10 cellular contexts compared by ENCODE assay signal in the genomic region with DNA sequence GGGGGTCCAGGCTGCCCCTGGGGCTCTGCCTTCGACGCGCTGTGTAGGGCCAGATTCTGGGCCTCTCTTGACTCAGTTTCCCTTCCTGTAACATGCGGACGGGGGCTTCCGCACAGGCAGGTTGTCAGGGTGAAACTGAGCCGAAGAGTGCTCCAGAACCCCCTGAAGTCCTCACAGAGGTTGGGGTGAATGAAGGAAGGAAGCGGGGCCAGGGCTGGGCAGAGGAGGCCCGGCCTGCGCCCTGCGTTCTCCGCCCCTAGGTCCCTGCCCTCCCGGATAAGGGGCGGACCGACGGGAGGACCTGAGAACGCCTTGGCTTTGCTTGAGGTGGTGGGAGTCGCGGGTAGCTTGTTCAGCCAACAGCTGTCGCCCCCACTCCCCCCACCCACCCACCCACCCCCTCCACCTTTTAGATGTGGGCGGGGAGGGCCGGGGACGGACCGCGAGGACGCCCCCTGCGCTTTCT. TPM values are rescaled to one million over a fixed set of nuclear protein-coding genes. Genes with fewer than 3 reads are reported as not detected.
DNase-seq lines count a peak whose midpoint lies in the region; ATAC-seq and TF ChIP-seq lines count a peak whose summit lies in the region.
"Had no signal": no experiment of that assay in that cellular context is flagged by ENCODE, and none has a peak within 500 bp of the region (broad histone marks: within the 10 kb centered on the region; RNA-seq: fewer than 3 reads in every experiment).

No MANE protein-coding gene starts in this region.

- H4K12ac ChIP-seq in trophoblast cell (ENCODE audit: low read depth, low read length), result no peak overlapping the region

- no peak overlapping the region for H3K18ac ChIP-seq in trophoblast cell (ENCODE audit: low read length)

- H2BK12ac ChIP-seq in trophoblast cell (ENCODE audit: low read length), result no peak overlapping the region

- H3K36me3 ChIP-seq in ES-I3 (ENCODE audit: insufficient read depth, low read length) (no peaks in the 10 kb centered on the region), cardiac muscle cell (no peaks in the 10 kb centered on the region), trophoblast cell (ENCODE audit: control insufficient read depth in 1 of 2, insufficient read depth in 2 of 2, low read length in 2 of 2) (no peaks in the 10 kb centered on the region)

- H3K4me3 ChIP-seq in cardiac muscle cell (peak overlapping the region; percentile 60), trophoblast cell (ENCODE audit: low read depth, low read length) (peak overlapping the region; percentile 2)

- H2AK5ac ChIP-seq in trophoblast cell (ENCODE audit: low read length), result no peak overlapping the region

- no CpG with 5 or more reads among the region's 27 CpGs for WGBS in trophoblast cell (ENCODE audit: extremely low coverage, insufficient coverage, insufficient read length)

- DNase-seq in NCI-H1105 treated with DMSO at 0.1 percent for 48 hours (lab: John Stamatoyannopoulos, UW), result peak; percentile 45
- peak in 1 of 2 donors; percentile 25 for DNase-seq in cardiac muscle cell (ENCODE audit: low read depth in 1 of 2, low spot score in 1 of 2)
- no peak for DNase-seq in trophoblast cell
- no peak for DNase-seq in KG1 (lab: John Stamatoyannopoulos, UW)
- no peak for DNase-seq in NCI-H446 treated with DMSO at 0.1 percent for 48 hours (lab: John Stamatoyannopoulos, UW)
- DNase-seq in dermis blood vessel endothelial cell, result no peak
- DNase-seq: RPMI8226 had no signal

- no peak for TF ChIP-seq CTCF in cardiac muscle cell (IDR thresholded peaks at IDR 0.05; ENCODE audit: low read depth, low read length)

- no peak overlapping the region for H3K4ac ChIP-seq in trophoblast cell (ENCODE audit: low read depth, low read length)

- H4K91ac ChIP-seq in trophoblast cell (ENCODE audit: low read depth, low read length), result peak overlapping the region; percentile 42

- H2BK5ac ChIP-seq in trophoblast cell (ENCODE audit: low read depth, low read length, poor library complexity), result no peak overlapping the region

- H3K14ac ChIP-seq in trophoblast cell (ENCODE audit: low read length), result no peak overlapping the region

- H3K23ac ChIP-seq in trophoblast cell (ENCODE audit: low read length), result no peak overlapping the region

- H3K4me2 ChIP-seq in trophoblast cell (ENCODE audit: low read length), result peak overlapping the region; percentile 76

- no peak overlapping the region for H2BK120ac ChIP-seq in trophoblast cell (ENCODE audit: insufficient read depth, low read length, poor library complexity)

- H3K9me3 ChIP-seq in ES-I3 (ENCODE audit: control insufficient read depth, insufficient read depth, low read length) (no peaks in the 10 kb centered on the region), cardiac muscle cell (ENCODE audit: low read depth) (no peaks in the 10 kb centered on the region), trophoblast cell (ENCODE audit: insufficient read depth, low read depth, low read length) (peaks cover 2% of the 10 kb centered on the region)

- H4K8ac ChIP-seq in trophoblast cell (ENCODE audit: low read depth, low read length), result no peak overlapping the region

- H3K9ac ChIP-seq in ES-I3 (ENCODE audit: low read depth, low read length), result peak overlapping the region; percentile 50
- no peak overlapping the region for H3K9ac ChIP-seq in trophoblast cell (ENCODE audit: low read length)

- no peaks in the 10 kb centered on the region for H3K79me2 ChIP-seq in trophoblast cell (ENCODE audit: control insufficient read depth, insufficient read depth, low read length, poor library complexity)

- ATAC-seq in GM19351 (IDR thresholded peaks at IDR 0.05; ENCODE audit: unreplicated experiment), result no peak
- ATAC-seq: esophagus mucosa had no signal

- peak overlapping the region; percentile 39 for H2AFZ ChIP-seq in trophoblast cell (ENCODE audit: insufficient read depth, low read length, poor library complexity)

- peaks cover 6% of the 10 kb centered on the region; the same call in 1 of the 2 replicates for H3K4me1 ChIP-seq in ES-I3 (ENCODE audit: insufficient read depth, low read length)
- peaks cover 19% of the 10 kb centered on the region for H3K4me1 ChIP-seq in cardiac muscle cell (ENCODE audit: low read depth)
- H3K4me1 ChIP-seq in trophoblast cell (ENCODE audit: control insufficient read depth in 1 of 2, insufficient read depth in 2 of 2, low read length in 2 of 2), result peaks cover 4 to 6% of the 10 kb centered on the region in 2 experiments

- H3K79me1 ChIP-seq in trophoblast cell (ENCODE audit: low read length), result no peaks in the 10 kb centered on the region

- H3K27ac ChIP-seq in cardiac muscle cell, result peak overlapping the region; percentile 81
- no peak overlapping the region for H3K27ac ChIP-seq in trophoblast cell (ENCODE audit: low read depth, low read length)

- no peaks in the 10 kb centered on the region for H3K27me3 ChIP-seq in cardiac muscle cell
- peaks cover 66% of the 10 kb centered on the region for H3K27me3 ChIP-seq in trophoblast cell (ENCODE audit: insufficient read depth, low read length)

RNA-seq across cellular contexts. Expression of a gene that starts 0.6 kb away (rescaled TPM):
- total RNA-seq in cardiac muscle cell (48.7 and 51.6 TPM in 2 replicates), dermis blood vessel endothelial cell (0.56 and 1.2 TPM in 2 replicates)
- polyA plus RNA-seq in cardiac muscle cell, result 8.9 and 13.4 TPM in 2 replicates
- 0.68 and 0.78 TPM in 2 replicates for polyA plus RNA-seq in trophoblast cell (2013)

Comparison
In these comparisons a context has a peak if more than half of its experiments do, and no peak if none do; other contexts are left out.
1. RNA of a gene that starts 0.6 kb away (total RNA-seq): 48.7 to 51.6 TPM in cardiac muscle cell; 0.56 to 1.2 TPM in dermis blood vessel endothelial cell; every median in the first group is over 10 times any median in the second.